In genomic region chr4:158895797-158896442, GRCh38 we compare ENCODE assay signal across 8 cellular contexts.
DNase-seq lines count a peak whose midpoint lies in the region; ATAC-seq and TF ChIP-seq lines count a peak whose summit lies in the region.

No MANE protein-coding gene starts in this region.

- H2BK15ac ChIP-seq in neuronal stem cell (ENCODE audit: low read length): no peak overlapping the region

- intact Hi-C loops in gastrocnemius medialis (cut with DNase I; ENCODE audit: low total_unique reads): loop anchor here (2.0 kb wide), 1 partner anchor 279 kb away; no protein-coding TSS in a partner anchor
- intact Hi-C loops in activated T-helper 2 cell treated with anti-CD3 and anti-CD28 coated beads, Interferon-gamma antibody, Interleukin-2, Interleukin-4, amounts not matched to agents 10 μg/mL and 5 μg/mL and 100 μg/mL, durations not matched to agents 14 hours and 24 hours and 36 hours (cut with micrococcal nuclease): no loop called here

- H3K4ac ChIP-seq in neuronal stem cell (ENCODE audit: low read length): no peak overlapping the region

- H2BK12ac ChIP-seq in neuronal stem cell (ENCODE audit: low read length): no peak overlapping the region

- no peaks in the 10 kb centered on the region for H3K27me3 Mint-ChIP-seq in activated T-helper 2 cell treated with anti-CD3 and anti-CD28 coated beads, Interferon-gamma antibody, Interleukin-2, Interleukin-4, amounts not matched to agents 10 μg/mL and 5 μg/mL and 100 μg/mL, durations not matched to agents 14 hours and 24 hours and 36 hours (ENCODE audit: low read depth)

- H3K18ac ChIP-seq in neuronal stem cell (ENCODE audit: low read length): no peak overlapping the region

- TF ChIP-seq CTCF in RWPE1 (conservative IDR thresholded peaks at IDR 0.05; ENCODE audit: low read depth): no peak
- TF ChIP-seq CTCF in fibroblast of pulmonary artery (IDR thresholded peaks at IDR 0.05; ENCODE audit: low read length, missing control alignments): peak; percentile 24
- TF ChIP-seq CTCF in gastrocnemius medialis (IDR thresholded peaks at IDR 0.05 in 4 of 5, conservative IDR thresholded peaks at IDR 0.05 in 1 of 5): peak in 1 of 5 experiments; percentile 16

- H4K91ac ChIP-seq in neuronal stem cell (ENCODE audit: low read depth, low read length, poor library complexity): no peak overlapping the region

- no CpG with 5 or more reads among the region's 11 CpGs for WGBS in neuronal stem cell (ENCODE audit: extremely low coverage in 2 of 2, insufficient read length in 2 of 2, insufficient replicate concordance in 1 of 2), 2 donors

- no peak overlapping the region for H3K4me3 Mint-ChIP-seq in activated T-helper 2 cell treated with anti-CD3 and anti-CD28 coated beads, Interferon-gamma antibody, Interleukin-2, Interleukin-4, amounts not matched to agents 10 μg/mL and 5 μg/mL and 100 μg/mL, durations not matched to agents 14 hours and 24 hours and 36 hours (ENCODE audit: low read depth)

- CTCF ChIA-PET in RWPE1 (lab: Yijun Ruan, JAX) (interaction anchor here (0.5 to 1.0 kb wide), 3 partner anchors 215 to 299 kb away, joined by 3 read pairs; no protein-coding TSS in a partner anchor), HEK293T (lab: Yijun Ruan, JAX) (no interaction called here)

- H2AFZ ChIP-seq in neuronal stem cell (ENCODE audit: low read length): no peak overlapping the region

- no peak overlapping the region for H3K9ac ChIP-seq in neuronal stem cell (ENCODE audit: low read depth, low read length, poor library complexity)

- peaks cover 47% of the 10 kb centered on the region for H3K36me3 Mint-ChIP-seq in activated T-helper 2 cell treated with anti-CD3 and anti-CD28 coated beads, Interferon-gamma antibody, Interleukin-2, Interleukin-4, amounts not matched to agents 10 μg/mL and 5 μg/mL and 100 μg/mL, durations not matched to agents 14 hours and 24 hours and 36 hours (ENCODE audit: low read depth)

- H2BK5ac ChIP-seq in neuronal stem cell (ENCODE audit: low read length): no peak overlapping the region

- ATAC-seq in gastrocnemius medialis: peak in 1 of 2 donors; percentile 51

- H3K4me1 ChIP-seq in gastrocnemius medialis (peaks cover 9 to 11% of the 10 kb centered on the region in 2 donors), neuronal stem cell (ENCODE audit: control insufficient read depth in 2 of 2, insufficient read depth in 1 of 2, low read depth in 1 of 2, low read length in 2 of 2) (peaks cover 0 to 3% of the 10 kb centered on the region in 2 donors)

- H3K4me1 Mint-ChIP-seq in activated T-helper 2 cell treated with anti-CD3 and anti-CD28 coated beads, Interferon-gamma antibody, Interleukin-2, Interleukin-4, amounts not matched to agents 10 μg/mL and 5 μg/mL and 100 μg/mL, durations not matched to agents 14 hours and 24 hours and 36 hours (ENCODE audit: low read depth): peaks cover 6% of the 10 kb centered on the region

- H3K4me3 ChIP-seq in fibroblast of pulmonary artery (replicated peaks; ENCODE audit: low read depth, low read length) (no peak overlapping the region), gastrocnemius medialis (no peak overlapping the region), neuronal stem cell (ENCODE audit: low read length in 2 of 2) (no peak overlapping the region)

- no peak overlapping the region for H3K4me2 ChIP-seq in neuronal stem cell (ENCODE audit: insufficient read depth, low read length, poor library complexity, severe bottlenecking)

- in situ Hi-C loops in gastrocnemius medialis (cut with MboI; ENCODE audit: low sequenced_read_pairs in 4 of 4): no loop called here

- H3K14ac ChIP-seq in neuronal stem cell (ENCODE audit: low read length): no peak overlapping the region

- POLR2A ChIA-PET in RWPE1 (lab: Yijun Ruan, JAX; ENCODE audit: low non-redundant PET): no interaction called here
- POLR2A ChIA-PET in HEK293T (lab: Yijun Ruan, JAX): no interaction called here

- TF ChIP-seq POLR2A in gastrocnemius medialis (IDR thresholded peaks at IDR 0.05): no peak

- H3K27me3 ChIP-seq in gastrocnemius medialis: no peaks in the 10 kb centered on the region
- H3K27me3 ChIP-seq in neuronal stem cell (ENCODE audit: control insufficient read depth in 3 of 3, insufficient read depth in 3 of 3, low read depth in 1 of 3, low read length in 3 of 3): no peaks in the 10 kb centered on the region

- no peak overlapping the region for H2BK120ac ChIP-seq in neuronal stem cell (ENCODE audit: low read depth, low read length)

- no peaks in the 10 kb centered on the region for H3K79me1 ChIP-seq in neuronal stem cell (ENCODE audit: low read depth, low read length)

- H3K27ac ChIP-seq in RWPE1 (no peak overlapping the region), gastrocnemius medialis (peak overlapping the region in 3 of 4 donors; percentile 4 to 39 (median 8)), neuronal stem cell (replicated peaks; ENCODE audit: low read length) (no peak overlapping the region)

- H3K23ac ChIP-seq in neuronal stem cell (ENCODE audit: low read depth, low read length, poor library complexity): no peak overlapping the region

- no peak overlapping the region for H2AK5ac ChIP-seq in neuronal stem cell (ENCODE audit: low read depth, low read length)

- H4K8ac ChIP-seq in neuronal stem cell (ENCODE audit: low read depth, low read length): no peak overlapping the region

- H3K36me3 ChIP-seq in gastrocnemius medialis (peaks cover 0 to 51% of the 10 kb centered on the region in 2 donors), neuronal stem cell (replicated peaks in 1 of 2; ENCODE audit: control insufficient read depth in 2 of 2, insufficient read depth in 2 of 2, low read length in 2 of 2) (peaks cover 0 to 50% of the 10 kb centered on the region in 2 donors)

- peak; percentile 8 for DNase-seq in GDM1 (lab: John Stamatoyannopoulos, UW)
- DNase-seq in RWPE1 (ENCODE audit: low spot score): peak; percentile 4
- peak; percentile 53 for DNase-seq in fibroblast of pulmonary artery (ENCODE audit: low read depth)
- DNase-seq in gastrocnemius medialis: no peak
- DNase-seq in HEK293T (ENCODE audit: extremely low spot score): no peak
- no peak for DNase-seq in NCI-H1694 (lab: John Stamatoyannopoulos, UW)
- DNase-seq in neuronal stem cell (ENCODE audit: low spot score): no peak
- no peak for DNase-seq in activated T-helper 2 cell treated with anti-CD3 and anti-CD28 coated beads, Interferon-gamma antibody, Interleukin-2, Interleukin-4, amounts not matched to agents 10 μg/mL and 5 μg/mL and 100 μg/mL, durations not matched to agents 14 hours and 24 hours and 36 hours (ENCODE audit: low spot score)

- H3K9me3 ChIP-seq in gastrocnemius medialis: no peaks in the 10 kb centered on the region
- H3K9me3 ChIP-seq in neuronal stem cell (replicated peaks in 1 of 2; ENCODE audit: control insufficient read depth in 2 of 2, insufficient read depth in 1 of 2, low read depth in 1 of 2, low read length in 2 of 2): no peaks in the 10 kb centered on the region

- H3K9me3 Mint-ChIP-seq in activated T-helper 2 cell treated with anti-CD3 and anti-CD28 coated beads, Interferon-gamma antibody, Interleukin-2, Interleukin-4, amounts not matched to agents 10 μg/mL and 5 μg/mL and 100 μg/mL, durations not matched to agents 14 hours and 24 hours and 36 hours: peaks cover 18% of the 10 kb centered on the region

- H3K27ac Mint-ChIP-seq in activated T-helper 2 cell treated with anti-CD3 and anti-CD28 coated beads, Interferon-gamma antibody, Interleukin-2, Interleukin-4, amounts not matched to agents 10 μg/mL and 5 μg/mL and 100 μg/mL, durations not matched to agents 14 hours and 24 hours and 36 hours: no peak overlapping the region

TF ChIP-seq in HEK293T, 16 proteins besides CTCF, POLR2A, EP300 and RAD21:
- TF ChIP-seq BHLHE40 (IDR thresholded peaks at IDR 0.05; ENCODE audit: borderline replicate concordance) (no peak), SP1 (IDR thresholded peaks at IDR 0.05) (no peak), L3MBTL2 (conservative IDR thresholded peaks at IDR 0.05) (no peak), CTBP1 (IDR thresholded peaks at IDR 0.05; ENCODE audit: borderline replicate concordance) (no peak), FOXK2 (IDR thresholded peaks at IDR 0.05) (no peak), FOXA1 (IDR thresholded peaks at IDR 0.05) (no peak), FOXM1 (IDR thresholded peaks at IDR 0.05; ENCODE audit: borderline replicate concordance) (no peak), SUZ12 (IDR thresholded peaks at IDR 0.05) (no peak), ARNT (IDR thresholded peaks at IDR 0.05) (no peak), ELF4 (IDR thresholded peaks at IDR 0.05) (no peak), ZNF384 (IDR thresholded peaks at IDR 0.05) (no peak), NFRKB (IDR thresholded peaks at IDR 0.05) (no peak)
- TF ChIP-seq, protein P1, sequence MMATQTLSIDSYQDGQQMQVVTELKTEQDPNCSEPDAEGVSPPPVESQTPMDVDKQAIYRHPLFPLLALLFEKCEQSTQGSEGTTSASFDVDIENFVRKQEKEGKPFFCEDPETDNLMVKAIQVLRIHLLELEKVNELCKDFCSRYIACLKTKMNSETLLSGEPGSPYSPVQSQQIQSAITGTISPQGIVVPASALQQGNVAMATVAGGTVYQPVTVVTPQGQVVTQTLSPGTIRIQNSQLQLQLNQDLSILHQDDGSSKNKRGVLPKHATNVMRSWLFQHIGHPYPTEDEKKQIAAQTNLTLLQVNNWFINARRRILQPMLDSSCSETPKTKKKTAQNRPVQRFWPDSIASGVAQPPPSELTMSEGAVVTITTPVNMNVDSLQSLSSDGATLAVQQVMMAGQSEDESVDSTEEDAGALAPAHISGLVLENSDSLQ (IDR thresholded peaks at IDR 0.05): no peak

Comparison
In these comparisons a context has a peak if more than half of its experiments do, and no peak if none do; other contexts are left out.
1. DNase-seq: peak in GDM1 (single experiment), RWPE1 (single experiment) and fibroblast of pulmonary artery (single experiment); none in gastrocnemius medialis (0 of 2), HEK293T (single experiment), NCI-H1694 (single experiment), neuronal stem cell (single experiment) and activated T-helper 2 cell treated with anti-CD3 and anti-CD28 coated beads, Interferon-gamma antibody, Interleukin-2, Interleukin-4, amounts not matched to agents 10 μg/mL and 5 μg/mL and 100 μg/mL, durations not matched to agents 14 hours and 24 hours and 36 hours (single experiment).
2. H3K27ac ChIP-seq: peak in gastrocnemius medialis (3 of 4); none in RWPE1 (single experiment) and neuronal stem cell (single experiment).